ENCODE assay signal across 30 cellular contexts in genomic region chr1:114251573-114251939, GRCh38.
"Had no signal": no experiment of that assay in that cellular context is flagged by ENCODE, and none has a peak within 500 bp of the region (broad histone marks: within the 10 kb centered on the region; RNA-seq: fewer than 3 reads in every experiment).

No MANE protein-coding gene starts in this region.

- H3K36me3 Mint-ChIP-seq: mesothelial cell of epicardium, naive B cell had no signal

- H3K36me3 ChIP-seq: gastroesophageal sphincter, heart right ventricle, prostate gland, right lobe of liver, suprapubic skin, transverse colon, upper lobe of right lung, uterus had no signal

- ATAC-seq: esophagus mucosa; gastroesophageal sphincter; mucosa of descending colon; natural killer cell treated with Interleukin-12 subunit alpha and Interleukin-12 subunit beta and Interleukin-15 and Interleukin-18, amount 100 ng/mL, for 72 hours; right lobe of liver; stimulated activated naive CD8-positive, alpha-beta T cell treated with anti-CD3 and anti-CD28 coated beads, Interleukin-15, amount 100 ng/mL, for 72 hours; upper lobe of right lung had no signal

- H3K27ac ChIP-seq: epithelial cell of prostate, gastroesophageal sphincter, prostate gland, right lobe of liver, suprapubic skin, transverse colon, upper lobe of right lung, uterus had no signal

- H3K4me3 Mint-ChIP-seq: mesothelial cell of epicardium; naive B cell; natural killer cell treated with Interleukin-12 subunit alpha and Interleukin-12 subunit beta and Interleukin-15 and Interleukin-18, amount 100 ng/mL, for 72 hours; stimulated activated naive CD8-positive, alpha-beta T cell treated with anti-CD3 and anti-CD28 coated beads, Interleukin-15, amount 100 ng/mL, for 72 hours had no signal

- H3K27me3 ChIP-seq: gastroesophageal sphincter, heart right ventricle, right lobe of liver, suprapubic skin, transverse colon, upper lobe of right lung, uterus had no signal

- FAIRE-seq: islet of Langerhans had no signal

- H3K4me2 ChIP-seq: smooth muscle cell had no signal

- H3K4me3 ChIP-seq: gastroesophageal sphincter, heart right ventricle, mucosa of descending colon, prostate gland, right lobe of liver, smooth muscle cell, suprapubic skin, transverse colon, upper lobe of right lung, uterus had no signal

- H3K4me1 Mint-ChIP-seq: mesothelial cell of epicardium; naive B cell; stimulated activated naive CD8-positive, alpha-beta T cell treated with anti-CD3 and anti-CD28 coated beads, Interleukin-15, amount 100 ng/mL, for 72 hours had no signal

- H3K27me3 Mint-ChIP-seq: natural killer cell treated with Interleukin-12 subunit alpha and Interleukin-12 subunit beta and Interleukin-15 and Interleukin-18, amount 100 ng/mL, for 72 hours; stimulated activated naive CD8-positive, alpha-beta T cell treated with anti-CD3 and anti-CD28 coated beads, Interleukin-15, amount 100 ng/mL, for 72 hours had no signal

- H3K27ac Mint-ChIP-seq: mesothelial cell of epicardium; naive B cell; natural killer cell treated with Interleukin-12 subunit alpha and Interleukin-12 subunit beta and Interleukin-15 and Interleukin-18, amount 100 ng/mL, for 72 hours had no signal

- H3K9me3 ChIP-seq: prostate gland, right lobe of liver, suprapubic skin, upper lobe of right lung, uterus had no signal

- H3K4me1 ChIP-seq: gastroesophageal sphincter, prostate gland, right lobe of liver, suprapubic skin, transverse colon, upper lobe of right lung, uterus had no signal

- DNase-seq: cerebellar nuclear complex; cortex of kidney; effector CD4-positive, alpha-beta T cell; foreskin fibroblast; glutamatergic neuron; hippocampal formation; mesenchymal stem cell; mucosa of descending colon; naive B cell; nucleus accumbens; right lobe of liver; stimulated activated CD4-positive, alpha-beta T cell treated with anti-CD3 and anti-CD28 coated beads, Interleukin-12 subunit alpha, Interleukin-12 subunit beta, amount 100 ng/mL, for 4 hours; stimulated activated CD4-positive, alpha-beta T cell treated with anti-CD3 and anti-CD28 coated beads, Interleukin-1b, Interleukin-23, amount 100 ng/mL, for 48 hours; stimulated activated CD4-positive, alpha-beta T cell treated with anti-CD3 and anti-CD28 coated beads, Interleukin-4, amount 100 ng/mL, for 1 hour; stimulated activated CD8-positive, alpha-beta memory T cell treated with anti-CD3 and anti-CD28 coated beads, Interleukin-4, amount 100 ng/mL, for 48 hours; stimulated activated naive CD4-positive, alpha-beta T cell; stimulated activated naive CD8-positive, alpha-beta T cell treated with anti-CD3 and anti-CD28 coated beads, Interleukin-15, amount 100 ng/mL, for 72 hours; transverse colon; upper lobe of right lung; uterus had no signal
